ENCODE assay signal across 24 cellular contexts in genomic region chr12:51378749-51379148, GRCh38. TPM values are rescaled to one million over a fixed set of nuclear protein-coding genes. Genes with fewer than 3 reads are reported as not detected.
"Had no signal": no experiment of that assay in that cellular context is flagged by ENCODE, and none has a peak within 500 bp of the region (broad histone marks: within the 10 kb centered on the region; RNA-seq: fewer than 3 reads in every experiment).

No MANE protein-coding gene starts in this region.

- FAIRE-seq: bronchial epithelial cell, islet of Langerhans, small intestine had no signal

- H3K27ac Mint-ChIP-seq: activated CD4-positive, alpha-beta T cell treated with anti-CD3 and anti-CD28 coated beads, Interleukin-2, amount 10 ng/mL, durations not matched to agents 7 days and 5 days; activated naive CD8-positive, alpha-beta T cell treated with anti-CD3 and anti-CD28 coated beads for 36 hours; activated T-cell treated with anti-CD3 and anti-CD28 coated beads, Interleukin-2, amount 50 U/mL, for 24 hours; activated T-helper 2 cell treated with anti-CD3 and anti-CD28 coated beads, Interferon-gamma antibody, Interleukin-2, Interleukin-4, amounts not matched to agents 10 μg/mL and 5 μg/mL and 100 μg/mL, durations not matched to agents 14 hours and 24 hours and 36 hours; memory B cell had no signal

- H3K27ac ChIP-seq: coronary artery, esophagus squamous epithelium, gastroesophageal sphincter, thyroid gland, upper lobe of right lung had no signal

- H3K27me3 ChIP-seq: gastroesophageal sphincter, thyroid gland, upper lobe of right lung had no signal

- H3K9me3 ChIP-seq: esophagus squamous epithelium, gastroesophageal sphincter, thyroid gland, upper lobe of right lung had no signal

- H3K9me3 Mint-ChIP-seq: activated CD4-positive, alpha-beta T cell treated with anti-CD3 and anti-CD28 coated beads, Interleukin-2, amount 10 ng/mL, durations not matched to agents 7 days and 5 days; activated naive CD8-positive, alpha-beta T cell treated with anti-CD3 and anti-CD28 coated beads for 36 hours; activated T-cell treated with anti-CD3 and anti-CD28 coated beads, Interleukin-2, amount 50 U/mL, for 24 hours; activated T-helper 2 cell treated with anti-CD3 and anti-CD28 coated beads, Interferon-gamma antibody, Interleukin-2, Interleukin-4, amounts not matched to agents 10 μg/mL and 5 μg/mL and 100 μg/mL, durations not matched to agents 14 hours and 24 hours and 36 hours; memory B cell had no signal

- DNase-seq: activated CD4-positive, alpha-beta T cell treated with anti-CD3 and anti-CD28 coated beads, Interleukin-2, amount 10 ng/mL, durations not matched to agents 7 days and 5 days; activated CD4-positive, CD25-positive, alpha-beta regulatory T cell treated with anti-CD3 and anti-CD28 coated beads, Interleukin-2, amount 50 U/mL, for 72 hours; activated naive CD4-positive, alpha-beta T cell treated with Interleukin-2 at 50 U/mL for 16 hours; activated naive CD8-positive, alpha-beta T cell treated with anti-CD3 and anti-CD28 coated beads for 36 hours; activated T-cell treated with anti-CD3 and anti-CD28 coated beads, Interleukin-2, amount 50 U/mL, for 24 hours; esophagus squamous epithelium; head of caudate nucleus; hypothalamus; left cardiac atrium; occipital lobe; small intestine; stimulated activated naive CD4-positive, alpha-beta T cell; thyroid gland; upper lobe of right lung had no signal

- H3K4me3 ChIP-seq: coronary artery, esophagus squamous epithelium, gastroesophageal sphincter, thyroid gland, upper lobe of right lung had no signal

- H3K36me3 ChIP-seq: gastroesophageal sphincter, thyroid gland, upper lobe of right lung had no signal

- H3K27me3 Mint-ChIP-seq: activated CD4-positive, alpha-beta T cell treated with anti-CD3 and anti-CD28 coated beads, Interleukin-2, amount 10 ng/mL, durations not matched to agents 7 days and 5 days; activated naive CD8-positive, alpha-beta T cell treated with anti-CD3 and anti-CD28 coated beads for 36 hours; activated T-cell treated with anti-CD3 and anti-CD28 coated beads, Interleukin-2, amount 50 U/mL, for 24 hours had no signal

- ATAC-seq: gastroesophageal sphincter, left cardiac atrium, sciatic nerve, upper lobe of right lung had no signal

- H3K4me3 Mint-ChIP-seq: activated CD4-positive, alpha-beta T cell treated with anti-CD3 and anti-CD28 coated beads, Interleukin-2, amount 10 ng/mL, durations not matched to agents 7 days and 5 days; activated naive CD8-positive, alpha-beta T cell treated with anti-CD3 and anti-CD28 coated beads for 36 hours; activated T-cell treated with anti-CD3 and anti-CD28 coated beads, Interleukin-2, amount 50 U/mL, for 24 hours; memory B cell had no signal

RNA-seq across cellular contexts. Expression of gene GALNT6, which starts 12.5 kb away (rescaled TPM):
- polyA plus RNA-seq: neural cell had no signal

RNA-seq across cellular contexts. Expression of gene CELA1, which starts 32.3 kb away (rescaled TPM):
- total RNA-seq: activated CD4-positive, alpha-beta T cell treated with anti-CD3 and anti-CD28 coated beads, Interleukin-2, amount 10 ng/mL, durations not matched to agents 7 days and 5 days; activated naive CD8-positive, alpha-beta T cell treated with anti-CD3 and anti-CD28 coated beads for 36 hours; activated T-helper 2 cell treated with anti-CD3 and anti-CD28 coated beads, Interferon-gamma antibody, Interleukin-2, Interleukin-4, amounts not matched to agents 10 μg/mL and 5 μg/mL and 100 μg/mL, durations not matched to agents 14 hours and 24 hours and 36 hours; bronchial epithelial cell; esophagus squamous epithelium; gastroesophageal sphincter; left cardiac atrium; liver; occipital lobe; sciatic nerve; subcutaneous adipose tissue; thyroid gland; upper lobe of right lung had no signal
- polyA plus RNA-seq: liver, neural cell, small intestine had no signal

RNA-seq across cellular contexts. Expression of gene BIN2, which starts 54.8 kb away (rescaled TPM):
- total RNA-seq: bronchial epithelial cell had no signal
- polyA plus RNA-seq: neural cell had no signal
